In the genomic region with DNA sequence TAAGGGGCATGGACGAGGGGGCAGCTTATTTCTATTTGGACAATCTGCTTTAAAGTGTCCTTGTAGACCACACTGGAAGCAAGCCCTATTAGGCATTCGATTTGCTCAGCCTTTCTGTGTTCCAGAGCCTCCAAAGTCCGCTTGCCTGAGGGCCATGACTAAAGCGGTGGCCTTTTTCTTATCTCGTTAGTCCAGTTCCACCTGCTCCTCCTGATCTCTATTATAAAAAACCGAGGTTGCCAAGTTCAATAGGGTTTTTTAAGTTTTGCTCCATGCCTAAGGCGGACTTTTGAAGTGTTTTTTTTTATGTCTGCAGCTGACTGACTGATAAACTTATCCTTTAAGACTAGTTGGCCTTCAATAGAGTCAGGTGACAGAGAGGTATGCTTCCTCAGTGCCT, we compare ENCODE assay signal across 1 cellular context. TPM values are rescaled to one million over a fixed set of nuclear protein-coding genes. Genes with fewer than 3 reads are reported as not detected.
"Had no signal": no experiment of that assay in that cellular context is flagged by ENCODE, and none has a peak within 500 bp of the region (broad histone marks: within the 10 kb centered on the region; RNA-seq: fewer than 3 reads in every experiment).

No MANE protein-coding gene starts in this region.

RNA-seq across cellular contexts. Expression of a gene that starts 35.2 kb away (rescaled TPM):
- total RNA-seq: MCF 10A had no signal
